In the genomic region with DNA sequence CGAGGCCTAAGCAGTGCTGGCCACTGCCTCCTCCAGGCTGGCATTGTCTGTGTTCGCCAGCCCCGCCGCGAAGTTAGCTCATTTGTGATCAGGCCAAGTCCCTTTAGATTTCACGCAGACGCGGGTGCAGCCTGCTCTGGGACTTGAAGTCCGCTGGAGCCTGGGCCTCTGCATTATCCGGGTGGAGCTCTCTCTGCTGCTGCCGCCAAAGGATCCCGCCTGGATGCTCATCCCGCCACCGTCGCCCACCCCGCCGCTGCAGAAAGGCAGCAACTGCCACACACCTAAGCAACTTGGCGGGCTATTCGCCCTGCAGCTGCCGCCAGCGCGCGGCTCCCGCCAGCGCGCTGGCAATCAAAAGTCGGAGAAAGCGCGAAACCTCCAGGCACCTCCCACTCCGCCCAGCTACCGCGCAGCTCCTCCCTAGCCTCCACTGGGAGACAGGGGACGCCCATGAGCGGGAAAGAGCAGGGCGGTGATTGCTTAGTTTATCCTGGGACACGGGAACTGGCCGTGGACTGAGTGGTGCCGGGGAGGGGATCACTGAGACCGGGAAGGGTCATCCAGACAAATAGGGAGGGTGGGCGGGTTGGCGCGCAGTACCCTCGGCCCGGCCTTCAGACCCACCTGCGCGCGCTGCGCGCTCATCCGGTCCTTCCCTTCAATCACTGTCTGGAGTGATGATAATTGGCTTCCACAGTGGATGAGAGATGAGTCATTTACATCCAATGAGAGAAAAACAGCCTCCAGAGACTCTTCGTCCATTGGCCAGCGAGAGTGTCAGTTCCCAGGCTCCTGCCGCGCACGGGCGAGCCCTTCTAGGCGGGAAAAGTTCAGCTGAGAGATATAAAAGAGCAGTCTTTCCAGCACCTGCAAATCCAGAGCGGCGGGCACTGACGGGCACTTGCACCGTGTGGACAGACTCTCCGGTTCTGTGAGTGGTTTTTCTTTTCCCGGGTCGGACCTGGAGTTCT, we compare ENCODE assay signal across 1 cellular context.
A peak's percentile ranks its signal among the peaks of the same experiment; 100 is the strongest.
TF ChIP-seq lines count a peak whose summit lies in the region.

A gene with protein sequence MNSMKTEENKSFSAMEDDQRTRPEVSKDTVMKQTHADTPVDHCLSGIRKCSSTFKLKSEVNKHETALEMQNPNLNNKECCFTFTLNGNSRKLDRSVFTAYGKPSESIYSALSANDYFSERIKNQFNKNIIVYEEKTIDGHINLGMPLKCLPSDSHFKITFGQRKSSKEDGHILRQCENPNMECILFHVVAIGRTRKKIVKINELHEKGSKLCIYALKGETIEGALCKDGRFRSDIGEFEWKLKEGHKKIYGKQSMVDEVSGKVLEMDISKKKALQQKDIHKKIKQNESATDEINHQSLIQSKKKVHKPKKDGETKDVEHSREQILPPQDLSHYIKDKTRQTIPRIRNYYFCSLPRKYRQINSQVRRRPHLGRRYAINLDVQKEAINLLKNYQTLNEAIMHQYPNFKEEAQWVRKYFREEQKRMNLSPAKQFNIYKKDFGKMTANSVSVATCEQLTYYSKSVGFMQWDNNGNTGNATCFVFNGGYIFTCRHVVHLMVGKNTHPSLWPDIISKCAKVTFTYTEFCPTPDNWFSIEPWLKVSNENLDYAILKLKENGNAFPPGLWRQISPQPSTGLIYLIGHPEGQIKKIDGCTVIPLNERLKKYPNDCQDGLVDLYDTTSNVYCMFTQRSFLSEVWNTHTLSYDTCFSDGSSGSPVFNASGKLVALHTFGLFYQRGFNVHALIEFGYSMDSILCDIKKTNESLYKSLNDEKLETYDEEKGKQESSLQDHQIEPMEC (plus strand): TSS at position 875 of the 974 bp plus-strand sequence. CDS start 2,389 bp downstream, outside the sequence.

TF ChIP-seq in HepG2, 621 proteins besides CTCF, POLR2A, EP300 and RAD21 (continued from another document and continues in another):
- TF ChIP-seq BHLHE40 (IDR thresholded peaks at IDR 0.05; ENCODE audit: low read length) (peak; percentile 57; the same call in 1 of the 2 replicates), ZBTB8A (CRISPR knock-in tag; IDR thresholded peaks at IDR 0.05; ENCODE audit: borderline replicate concordance, low read depth) (no peak), GABPB1 (CRISPR knock-in tag; IDR thresholded peaks at IDR 0.05) (peak; percentile 68), MEIS1 (CRISPR knock-in tag; IDR thresholded peaks at IDR 0.05; ENCODE audit: borderline replicate concordance) (0 out of 2 replicates have a peak, but pooled peaks have one; percentile 26), SNAPC2 (CRISPR knock-in tag; IDR thresholded peaks at IDR 0.05) (no peak), RFXAP (CRISPR knock-in tag; IDR thresholded peaks at IDR 0.05; ENCODE audit: borderline replicate concordance) (no peak), NFYB (CRISPR knock-in tag; IDR thresholded peaks at IDR 0.05) (peak; percentile 92), ZNF232 (CRISPR knock-in tag; IDR thresholded peaks at IDR 0.05; ENCODE audit: borderline replicate concordance) (peak; percentile 30; the same call in 1 of the 2 replicates), ARNT2 (CRISPR knock-in tag; IDR thresholded peaks at IDR 0.05; ENCODE audit: low read depth) (0 out of 2 replicates have a peak, but pooled peaks have one; percentile 15), ZSCAN29 (CRISPR knock-in tag; conservative IDR thresholded peaks at IDR 0.05) (no peak), TP53 (CRISPR knock-in tag; conservative IDR thresholded peaks at IDR 0.05) (no peak), TEAD3 (CRISPR knock-in tag; optimal IDR thresholded peaks at IDR 0.05; ENCODE audit: borderline replicate concordance) (no peak), NKX3-1 (CRISPR knock-in tag; IDR thresholded peaks at IDR 0.05) (peak; percentile 28; the same call in 1 of the 2 replicates)
- TF ChIP-seq, protein P1, sequence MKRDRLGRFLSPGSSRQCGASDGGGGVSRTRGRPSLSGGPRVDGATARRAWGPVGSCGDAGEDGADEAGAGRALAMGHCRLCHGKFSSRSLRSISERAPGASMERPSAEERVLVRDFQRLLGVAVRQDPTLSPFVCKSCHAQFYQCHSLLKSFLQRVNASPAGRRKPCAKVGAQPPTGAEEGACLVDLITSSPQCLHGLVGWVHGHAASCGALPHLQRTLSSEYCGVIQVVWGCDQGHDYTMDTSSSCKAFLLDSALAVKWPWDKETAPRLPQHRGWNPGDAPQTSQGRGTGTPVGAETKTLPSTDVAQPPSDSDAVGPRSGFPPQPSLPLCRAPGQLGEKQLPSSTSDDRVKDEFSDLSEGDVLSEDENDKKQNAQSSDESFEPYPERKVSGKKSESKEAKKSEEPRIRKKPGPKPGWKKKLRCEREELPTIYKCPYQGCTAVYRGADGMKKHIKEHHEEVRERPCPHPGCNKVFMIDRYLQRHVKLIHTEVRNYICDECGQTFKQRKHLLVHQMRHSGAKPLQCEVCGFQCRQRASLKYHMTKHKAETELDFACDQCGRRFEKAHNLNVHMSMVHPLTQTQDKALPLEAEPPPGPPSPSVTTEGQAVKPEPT (CRISPR knock-in tag; IDR thresholded peaks at IDR 0.05; ENCODE audit: low read depth) = 0 out of 2 replicates have a peak, but pooled peaks have one; percentile 25
- TF ChIP-seq, protein P2, sequence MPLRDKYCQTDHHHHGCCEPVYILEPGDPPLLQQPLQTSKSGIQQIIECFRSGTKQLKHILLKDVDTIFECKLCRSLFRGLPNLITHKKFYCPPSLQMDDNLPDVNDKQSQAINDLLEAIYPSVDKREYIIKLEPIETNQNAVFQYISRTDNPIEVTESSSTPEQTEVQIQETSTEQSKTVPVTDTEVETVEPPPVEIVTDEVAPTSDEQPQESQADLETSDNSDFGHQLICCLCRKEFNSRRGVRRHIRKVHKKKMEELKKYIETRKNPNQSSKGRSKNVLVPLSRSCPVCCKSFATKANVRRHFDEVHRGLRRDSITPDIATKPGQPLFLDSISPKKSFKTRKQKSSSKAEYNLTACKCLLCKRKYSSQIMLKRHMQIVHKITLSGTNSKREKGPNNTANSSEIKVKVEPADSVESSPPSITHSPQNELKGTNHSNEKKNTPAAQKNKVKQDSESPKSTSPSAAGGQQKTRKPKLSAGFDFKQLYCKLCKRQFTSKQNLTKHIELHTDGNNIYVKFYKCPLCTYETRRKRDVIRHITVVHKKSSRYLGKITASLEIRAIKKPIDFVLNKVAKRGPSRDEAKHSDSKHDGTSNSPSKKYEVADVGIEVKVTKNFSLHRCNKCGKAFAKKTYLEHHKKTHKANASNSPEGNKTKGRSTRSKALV (CRISPR knock-in tag; IDR thresholded peaks at IDR 0.05) = peak; percentile 79; the same call in 1 of the 2 replicates
- TF ChIP-seq, protein P3, sequence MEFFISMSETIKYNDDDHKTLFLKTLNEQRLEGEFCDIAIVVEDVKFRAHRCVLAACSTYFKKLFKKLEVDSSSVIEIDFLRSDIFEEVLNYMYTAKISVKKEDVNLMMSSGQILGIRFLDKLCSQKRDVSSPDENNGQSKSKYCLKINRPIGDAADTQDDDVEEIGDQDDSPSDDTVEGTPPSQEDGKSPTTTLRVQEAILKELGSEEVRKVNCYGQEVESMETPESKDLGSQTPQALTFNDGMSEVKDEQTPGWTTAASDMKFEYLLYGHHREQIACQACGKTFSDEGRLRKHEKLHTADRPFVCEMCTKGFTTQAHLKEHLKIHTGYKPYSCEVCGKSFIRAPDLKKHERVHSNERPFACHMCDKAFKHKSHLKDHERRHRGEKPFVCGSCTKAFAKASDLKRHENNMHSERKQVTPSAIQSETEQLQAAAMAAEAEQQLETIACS (CRISPR knock-in tag; IDR thresholded peaks at IDR 0.05) = peak; percentile 60
- TF ChIP-seq, protein P4, sequence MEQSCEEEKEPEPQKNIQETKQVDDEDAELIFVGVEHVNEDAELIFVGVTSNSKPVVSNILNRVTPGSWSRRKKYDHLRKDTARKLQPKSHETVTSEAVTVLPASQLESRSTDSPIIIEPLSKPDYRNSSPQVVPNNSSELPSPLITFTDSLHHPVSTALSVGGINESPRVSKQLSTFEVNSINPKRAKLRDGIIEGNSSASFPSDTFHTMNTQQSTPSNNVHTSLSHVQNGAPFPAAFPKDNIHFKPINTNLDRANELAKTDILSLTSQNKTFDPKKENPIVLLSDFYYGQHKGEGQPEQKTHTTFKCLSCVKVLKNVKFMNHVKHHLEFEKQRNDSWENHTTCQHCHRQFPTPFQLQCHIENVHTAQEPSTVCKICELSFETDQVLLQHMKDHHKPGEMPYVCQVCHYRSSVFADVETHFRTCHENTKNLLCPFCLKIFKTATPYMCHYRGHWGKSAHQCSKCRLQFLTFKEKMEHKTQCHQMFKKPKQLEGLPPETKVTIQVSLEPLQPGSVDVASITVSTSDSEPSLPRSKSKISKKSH (CRISPR knock-in tag; IDR thresholded peaks at IDR 0.05; ENCODE audit: borderline replicate concordance) = peak; percentile 62; the same call in 1 of the 2 replicates
- TF ChIP-seq, protein P5, sequence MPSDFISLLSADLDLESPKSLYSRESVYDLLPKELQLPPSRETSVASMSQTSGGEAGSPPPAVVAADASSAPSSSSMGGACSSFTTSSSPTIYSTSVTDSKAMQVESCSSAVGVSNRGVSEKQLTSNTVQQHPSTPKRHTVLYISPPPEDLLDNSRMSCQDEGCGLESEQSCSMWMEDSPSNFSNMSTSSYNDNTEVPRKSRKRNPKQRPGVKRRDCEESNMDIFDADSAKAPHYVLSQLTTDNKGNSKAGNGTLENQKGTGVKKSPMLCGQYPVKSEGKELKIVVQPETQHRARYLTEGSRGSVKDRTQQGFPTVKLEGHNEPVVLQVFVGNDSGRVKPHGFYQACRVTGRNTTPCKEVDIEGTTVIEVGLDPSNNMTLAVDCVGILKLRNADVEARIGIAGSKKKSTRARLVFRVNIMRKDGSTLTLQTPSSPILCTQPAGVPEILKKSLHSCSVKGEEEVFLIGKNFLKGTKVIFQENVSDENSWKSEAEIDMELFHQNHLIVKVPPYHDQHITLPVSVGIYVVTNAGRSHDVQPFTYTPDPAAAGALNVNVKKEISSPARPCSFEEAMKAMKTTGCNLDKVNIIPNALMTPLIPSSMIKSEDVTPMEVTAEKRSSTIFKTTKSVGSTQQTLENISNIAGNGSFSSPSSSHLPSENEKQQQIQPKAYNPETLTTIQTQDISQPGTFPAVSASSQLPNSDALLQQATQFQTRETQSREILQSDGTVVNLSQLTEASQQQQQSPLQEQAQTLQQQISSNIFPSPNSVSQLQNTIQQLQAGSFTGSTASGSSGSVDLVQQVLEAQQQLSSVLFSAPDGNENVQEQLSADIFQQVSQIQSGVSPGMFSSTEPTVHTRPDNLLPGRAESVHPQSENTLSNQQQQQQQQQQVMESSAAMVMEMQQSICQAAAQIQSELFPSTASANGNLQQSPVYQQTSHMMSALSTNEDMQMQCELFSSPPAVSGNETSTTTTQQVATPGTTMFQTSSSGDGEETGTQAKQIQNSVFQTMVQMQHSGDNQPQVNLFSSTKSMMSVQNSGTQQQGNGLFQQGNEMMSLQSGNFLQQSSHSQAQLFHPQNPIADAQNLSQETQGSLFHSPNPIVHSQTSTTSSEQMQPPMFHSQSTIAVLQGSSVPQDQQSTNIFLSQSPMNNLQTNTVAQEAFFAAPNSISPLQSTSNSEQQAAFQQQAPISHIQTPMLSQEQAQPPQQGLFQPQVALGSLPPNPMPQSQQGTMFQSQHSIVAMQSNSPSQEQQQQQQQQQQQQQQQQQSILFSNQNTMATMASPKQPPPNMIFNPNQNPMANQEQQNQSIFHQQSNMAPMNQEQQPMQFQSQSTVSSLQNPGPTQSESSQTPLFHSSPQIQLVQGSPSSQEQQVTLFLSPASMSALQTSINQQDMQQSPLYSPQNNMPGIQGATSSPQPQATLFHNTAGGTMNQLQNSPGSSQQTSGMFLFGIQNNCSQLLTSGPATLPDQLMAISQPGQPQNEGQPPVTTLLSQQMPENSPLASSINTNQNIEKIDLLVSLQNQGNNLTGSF (CRISPR knock-in tag; IDR thresholded peaks at IDR 0.05) = 0 out of 2 replicates have a peak, but pooled peaks have one; percentile 45
- TF ChIP-seq, protein P6, sequence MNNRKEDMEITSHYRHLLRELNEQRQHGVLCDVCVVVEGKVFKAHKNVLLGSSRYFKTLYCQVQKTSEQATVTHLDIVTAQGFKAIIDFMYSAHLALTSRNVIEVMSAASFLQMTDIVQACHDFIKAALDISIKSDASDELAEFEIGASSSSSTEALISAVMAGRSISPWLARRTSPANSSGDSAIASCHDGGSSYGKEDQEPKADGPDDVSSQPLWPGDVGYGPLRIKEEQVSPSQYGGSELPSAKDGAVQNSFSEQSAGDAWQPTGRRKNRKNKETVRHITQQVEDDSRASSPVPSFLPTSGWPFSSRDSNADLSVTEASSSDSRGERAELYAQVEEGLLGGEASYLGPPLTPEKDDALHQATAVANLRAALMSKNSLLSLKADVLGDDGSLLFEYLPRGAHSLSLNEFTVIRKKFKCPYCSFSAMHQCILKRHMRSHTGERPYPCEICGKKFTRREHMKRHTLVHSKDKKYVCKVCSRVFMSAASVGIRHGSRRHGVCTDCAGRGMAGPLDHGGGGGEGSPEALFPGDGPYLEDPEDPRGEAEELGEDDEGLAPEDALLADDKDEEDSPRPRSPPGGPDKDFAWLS (CRISPR knock-in tag; IDR thresholded peaks at IDR 0.05; ENCODE audit: borderline replicate concordance) = no peak
- TF ChIP-seq, protein P7, sequence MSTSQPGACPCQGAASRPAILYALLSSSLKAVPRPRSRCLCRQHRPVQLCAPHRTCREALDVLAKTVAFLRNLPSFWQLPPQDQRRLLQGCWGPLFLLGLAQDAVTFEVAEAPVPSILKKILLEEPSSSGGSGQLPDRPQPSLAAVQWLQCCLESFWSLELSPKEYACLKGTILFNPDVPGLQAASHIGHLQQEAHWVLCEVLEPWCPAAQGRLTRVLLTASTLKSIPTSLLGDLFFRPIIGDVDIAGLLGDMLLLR (CRISPR knock-in tag; IDR thresholded peaks at IDR 0.05) = 0 out of 2 replicates have a peak, but pooled peaks have one; percentile 37
- TF ChIP-seq, protein P8, sequence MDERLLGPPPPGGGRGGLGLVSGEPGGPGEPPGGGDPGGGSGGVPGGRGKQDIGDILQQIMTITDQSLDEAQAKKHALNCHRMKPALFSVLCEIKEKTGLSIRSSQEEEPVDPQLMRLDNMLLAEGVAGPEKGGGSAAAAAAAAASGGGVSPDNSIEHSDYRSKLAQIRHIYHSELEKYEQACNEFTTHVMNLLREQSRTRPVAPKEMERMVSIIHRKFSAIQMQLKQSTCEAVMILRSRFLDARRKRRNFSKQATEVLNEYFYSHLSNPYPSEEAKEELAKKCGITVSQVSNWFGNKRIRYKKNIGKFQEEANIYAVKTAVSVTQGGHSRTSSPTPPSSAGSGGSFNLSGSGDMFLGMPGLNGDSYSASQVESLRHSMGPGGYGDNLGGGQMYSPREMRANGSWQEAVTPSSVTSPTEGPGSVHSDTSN (CRISPR knock-in tag; IDR thresholded peaks at IDR 0.05) = peak; percentile 90
